In genomic region chr10:49751636-49752510, GRCh38 we compare ENCODE assay signal across 20 cellular contexts. TPM values are rescaled to one million over a fixed set of nuclear protein-coding genes. Genes with fewer than 3 reads are reported as not detected.
"Had no signal": no experiment of that assay in that cellular context is flagged by ENCODE, and none has a peak within 500 bp of the region (broad histone marks: within the 10 kb centered on the region; RNA-seq: fewer than 3 reads in every experiment).

No MANE protein-coding gene starts in this region.

- ATAC-seq: activated naive CD8-positive, alpha-beta T cell treated with anti-CD3 and anti-CD28 coated beads, Interleukin-2, amount 50 U/mL, for 24 hours; left lobe of liver; lower lobe of right lung; naive thymus-derived CD4-positive, alpha-beta T cell; T-helper 17 cell had no signal

- H3K4me1 Mint-ChIP-seq: activated naive CD8-positive, alpha-beta T cell treated with anti-CD3 and anti-CD28 coated beads, Interleukin-2, amount 50 U/mL, for 24 hours; naive thymus-derived CD4-positive, alpha-beta T cell had no signal

- H3K27me3 Mint-ChIP-seq: activated naive CD8-positive, alpha-beta T cell treated with anti-CD3 and anti-CD28 coated beads, Interleukin-2, amount 50 U/mL, for 24 hours; progenitor cell of endocrine pancreas had no signal

- H3K27me3 ChIP-seq: cardiac muscle cell had no signal

- H3K4me1 ChIP-seq: heart right ventricle, lower lobe of right lung, tibial artery had no signal

- H3K36me3 ChIP-seq: cardiac muscle cell, heart right ventricle, lower lobe of right lung, tibial artery had no signal

- H3K4me3 Mint-ChIP-seq: activated CD4-positive, alpha-beta memory T cell treated with anti-CD3 and anti-CD28 coated beads for 36 hours; activated naive CD8-positive, alpha-beta T cell treated with anti-CD3 and anti-CD28 coated beads, Interleukin-2, amount 50 U/mL, for 24 hours; neural crest cell; T-helper 17 cell had no signal

- H3K9me3 Mint-ChIP-seq: activated CD4-positive, alpha-beta memory T cell treated with anti-CD3 and anti-CD28 coated beads for 36 hours; activated naive CD8-positive, alpha-beta T cell treated with anti-CD3 and anti-CD28 coated beads, Interleukin-2, amount 50 U/mL, for 24 hours; neural crest cell had no signal

- H3K27ac ChIP-seq: cardiac muscle cell, epithelial cell of prostate, heart right ventricle, lower lobe of right lung, tibial artery had no signal

- DNase-seq: activated CD4-positive, alpha-beta memory T cell treated with anti-CD3 and anti-CD28 coated beads for 36 hours; activated CD4-positive, alpha-beta T cell treated with anti-CD3 and anti-CD28 coated beads for 48 hours; activated CD4-positive, CD25-positive, alpha-beta regulatory T cell; activated effector memory CD4-positive, alpha-beta T cell treated with anti-CD3 and anti-CD28 coated beads, Interleukin-2, amount 50 U/mL, for 16 hours; activated naive CD4-positive, alpha-beta T cell treated with anti-CD3 and anti-CD28 coated beads, Interleukin-2, amount 50 U/mL, for 16 hours; activated naive CD8-positive, alpha-beta T cell treated with anti-CD3 and anti-CD28 coated beads, Interleukin-2, amount 50 U/mL, for 24 hours; activated T-cell treated with anti-CD3 and anti-CD28 coated beads for 4 hours; heart right ventricle; lower lobe of right lung; naive thymus-derived CD4-positive, alpha-beta T cell; retina; stimulated activated CD4-positive, alpha-beta T cell treated with anti-CD3 and anti-CD28 coated beads, Interleukin-4, amount 100 ng/mL, for 24 hours; stimulated activated naive CD4-positive, alpha-beta T cell treated with Interleukin-2 at 50 U/mL for 16 hours; T-helper 17 cell had no signal

- H3K9me3 ChIP-seq: heart right ventricle, lower lobe of right lung, tibial artery had no signal

- H3K27ac Mint-ChIP-seq: activated CD4-positive, alpha-beta memory T cell treated with anti-CD3 and anti-CD28 coated beads for 36 hours; activated naive CD8-positive, alpha-beta T cell treated with anti-CD3 and anti-CD28 coated beads, Interleukin-2, amount 50 U/mL, for 24 hours; naive thymus-derived CD4-positive, alpha-beta T cell; progenitor cell of endocrine pancreas; T-helper 17 cell had no signal

- H3K4me3 ChIP-seq: cardiac muscle cell, heart right ventricle, lower lobe of right lung, tibial artery had no signal

- H3K36me3 Mint-ChIP-seq: activated CD4-positive, alpha-beta memory T cell treated with anti-CD3 and anti-CD28 coated beads for 36 hours; naive thymus-derived CD4-positive, alpha-beta T cell had no signal

RNA-seq across cellular contexts. Expression of gene OGDHL, which starts 10.2 kb away (rescaled TPM):
- total RNA-seq: naive thymus-derived CD4-positive, alpha-beta T cell; T-helper 17 cell had no signal
